ENCODE assay signal across 8 cellular contexts in the genomic region with DNA sequence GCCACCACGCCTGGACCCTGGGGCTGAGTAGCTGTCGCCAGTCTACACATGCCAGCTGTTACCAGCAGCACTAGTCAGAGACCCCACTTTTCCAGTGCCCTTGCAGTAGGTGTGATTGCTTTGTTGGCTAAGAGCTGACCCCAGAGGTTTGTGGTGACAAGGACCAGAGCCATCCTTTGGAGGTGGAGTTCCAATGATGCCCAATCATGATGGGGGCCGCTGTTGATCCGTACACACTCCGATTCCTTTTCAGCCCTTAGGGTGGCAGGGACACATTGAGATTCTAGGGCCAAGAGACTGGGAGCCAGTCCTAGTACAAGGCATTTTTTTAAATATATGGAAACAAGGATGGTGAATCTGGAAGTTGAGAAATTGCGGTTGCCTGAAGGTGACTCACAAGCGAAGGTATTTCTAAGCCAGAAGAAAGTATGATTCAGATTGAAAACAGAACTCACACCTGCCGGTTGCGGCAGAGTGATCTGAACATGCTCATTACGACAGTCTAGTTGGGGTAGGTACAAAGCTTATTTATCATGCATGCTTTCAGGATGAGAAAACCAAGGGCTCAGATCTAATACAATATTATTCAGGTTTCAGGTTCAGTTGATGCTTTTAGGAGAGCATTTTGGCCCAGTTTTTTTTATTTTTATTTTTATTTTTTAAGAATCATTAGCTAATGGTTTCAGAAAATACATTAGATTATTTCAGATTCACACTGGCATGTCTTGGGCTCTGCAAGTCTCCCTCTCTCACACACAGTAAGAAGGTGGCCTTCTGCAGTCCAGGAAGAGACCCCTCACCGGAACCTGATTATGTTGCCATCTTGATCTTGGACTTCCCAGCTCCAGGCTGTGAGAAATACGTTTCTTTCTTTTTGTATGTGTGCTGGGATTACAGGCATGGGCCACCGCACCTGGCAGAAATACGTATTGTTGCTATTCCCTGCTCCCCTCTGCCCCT. TPM values are rescaled to one million over a fixed set of nuclear protein-coding genes. Genes with fewer than 3 reads are reported as not detected.
DNase-seq lines count a peak whose midpoint lies in the region; ATAC-seq and TF ChIP-seq lines count a peak whose summit lies in the region.

No MANE protein-coding gene starts in this region.

- no peak overlapping the region for H4K91ac ChIP-seq in IMR-90 (ENCODE audit: insufficient read depth, low read depth, low read length)

- no peak overlapping the region for H3K4me3 Mint-ChIP-seq in immature natural killer cell

- dilution Hi-C loops in IMR-90 (cut with HindIII; ENCODE audit: low sequenced_read_pairs, unreplicated experiment) = no loop called here

- no peak overlapping the region for H2BK15ac ChIP-seq in IMR-90 (ENCODE audit: low read depth, low read length)

- WGBS in IMR-90 (ENCODE audit: extremely low coverage in 2 of 2, insufficient read length in 1 of 2), 2 experiments = 65% methylated on average over 4 of the region's 14 CpGs; no CpG with 5 or more reads in 1 of the 2 experiments
- 75% methylated on average over 14 of the region's 14 CpGs for WGBS in smooth muscle cell (ENCODE audit: low lambda C conversion rate)

- no peak overlapping the region for H4K5ac ChIP-seq in IMR-90 (ENCODE audit: low read depth, low read length)

- POLR2A ChIA-PET in IMR-90 (lab: Charles Lee; ENCODE audit: unreplicated experiment) = no interaction called here

- DNase-seq in IMR-90 = peak; percentile 82
- DNase-seq in glomerular visceral epithelial cell (ENCODE audit: extremely low spot score) = peak; percentile 89
- no peak for DNase-seq in immature natural killer cell
- no peak for DNase-seq in RPMI8226
- DNase-seq in smooth muscle cell (lab: John Stamatoyannopoulos, UW; ENCODE audit: unreplicated experiment) = no peak
- no peak for DNase-seq in putamen (ENCODE audit: low spot score)

- H3K4me3 ChIP-seq in IMR-90 (ENCODE audit: insufficient read depth, low read depth, low read length) (no peak overlapping the region), smooth muscle cell (no peak overlapping the region)

- peaks cover 9% of the 10 kb centered on the region; the same call in 1 of the 2 replicates for H3K4me1 ChIP-seq in IMR-90 (ENCODE audit: control insufficient read depth, insufficient read depth, low read length)
- no peaks in the 10 kb centered on the region for H3K4me1 ChIP-seq in smooth muscle cell (ENCODE audit: low read depth)

- TF ChIP-seq RAD21 in IMR-90 (IDR thresholded peaks at IDR 0.05; ENCODE audit: low read length) = no peak

- BruUV-seq in IMR-90 (replicated peaks; lab: Mats Ljungman, UMichigan) = no TSS peak

- no peaks in the 10 kb centered on the region for H3K9me3 Mint-ChIP-seq in immature natural killer cell

- H3K4me2 ChIP-seq in IMR-90 (ENCODE audit: low read depth, low read length) = no peak overlapping the region
- no peak overlapping the region for H3K4me2 ChIP-seq in smooth muscle cell

- no peak overlapping the region; the same call in 1 of the 2 replicates for H2AK5ac ChIP-seq in IMR-90 (ENCODE audit: low read depth, low read length)

- H3K36me3 ChIP-seq in IMR-90 (ENCODE audit: control insufficient read depth, insufficient read depth, low read length) (no peaks in the 10 kb centered on the region), smooth muscle cell (ENCODE audit: low read depth) (no peaks in the 10 kb centered on the region)

- H3K27ac ChIP-seq in IMR-90 (ENCODE audit: insufficient read depth, low read length) (no peak overlapping the region), smooth muscle cell (ENCODE audit: low read depth) (no peak overlapping the region)

- no peaks in the 10 kb centered on the region for H3K36me3 Mint-ChIP-seq in immature natural killer cell

- no peak overlapping the region for H2BK5ac ChIP-seq in IMR-90 (ENCODE audit: low read depth, low read length, poor library complexity, severe bottlenecking)

- H3K14ac ChIP-seq in IMR-90 (replicated peaks; ENCODE audit: low read depth, low read length) = no peak overlapping the region

- no peak for TF ChIP-seq POLR2A in IMR-90 (IDR thresholded peaks at IDR 0.05; ENCODE audit: low read depth, low read length)

- peaks cover 0 to 6% (median 2%) of the 10 kb centered on the region in 3 donors for H3K27me3 Mint-ChIP-seq in immature natural killer cell (ENCODE audit: low read depth in 3 of 3)

- intact Hi-C loops in IMR-90 (cut with micrococcal nuclease) = no loop called here

- no peak overlapping the region for H2BK120ac ChIP-seq in IMR-90 (ENCODE audit: low read depth, low read length)

- H3K56ac ChIP-seq in IMR-90 (ENCODE audit: extremely low read depth, insufficient read depth, low read length) = no peak overlapping the region

- ATAC-seq in GM18508 (IDR thresholded peaks at IDR 0.05; ENCODE audit: insufficient read depth, unreplicated experiment) = peak; percentile 95
- peak; percentile 96 for ATAC-seq in GM21786 (IDR thresholded peaks at IDR 0.05; ENCODE audit: unreplicated experiment)
- ATAC-seq in IMR-90 (ENCODE audit: low read depth) = peak; percentile 33; the same call in 1 of the 2 replicates

- no peak overlapping the region for H3K23ac ChIP-seq in IMR-90 (ENCODE audit: low read depth, low read length)

- H2AFZ ChIP-seq in IMR-90 (replicated peaks; ENCODE audit: low read length, poor library complexity) (no peak overlapping the region), smooth muscle cell (ENCODE audit: low read depth) (no peak overlapping the region)

- H3K4ac ChIP-seq in IMR-90 (ENCODE audit: low read depth, low read length) = no peak overlapping the region

- H2AK9ac ChIP-seq in IMR-90 (replicated peaks; ENCODE audit: low read depth, low read length, poor library complexity) = no peak overlapping the region

- peaks cover 3% of the 10 kb centered on the region for H3K79me2 ChIP-seq in smooth muscle cell (ENCODE audit: low read depth)

- H3K9me1 ChIP-seq in IMR-90 (ENCODE audit: insufficient read depth, low read length) = no peaks in the 10 kb centered on the region

- in situ Hi-C loops in IMR-90 (cut with MboI; ENCODE audit: low sequenced_read_pairs) = no loop called here

- H3K27me3 ChIP-seq in IMR-90 (ENCODE audit: control insufficient read depth, insufficient read depth, low read length) (no peaks in the 10 kb centered on the region), smooth muscle cell (ENCODE audit: low read depth) (no peaks in the 10 kb centered on the region)

- TF ChIP-seq CTCF in IMR-90 (conservative IDR thresholded peaks at IDR 0.05; ENCODE audit: low read depth, low read length) = no peak
- TF ChIP-seq CTCF in smooth muscle cell (IDR thresholded peaks at IDR 0.05; ENCODE audit: borderline replicate concordance, insufficient read depth, poor library complexity, severe bottlenecking) = no peak

- 0 out of 2 replicates have a peak overlapping the region, but pooled peaks have one; percentile 12 for H2BK20ac ChIP-seq in IMR-90 (ENCODE audit: low read depth, low read length)

- H3F3A ChIP-seq in smooth muscle cell (ENCODE audit: low read depth) = no peaks in the 10 kb centered on the region

- H3K4me1 Mint-ChIP-seq in immature natural killer cell = peaks cover 13 to 19% of the 10 kb centered on the region in 2 donors

- H3K9me3 ChIP-seq in IMR-90 (ENCODE audit: control insufficient read depth, insufficient read depth, low read length) = peaks cover 2% of the 10 kb centered on the region
- no peaks in the 10 kb centered on the region for H3K9me3 ChIP-seq in smooth muscle cell (replicated peaks; ENCODE audit: low read depth)

- H4K20me1 ChIP-seq in IMR-90 (ENCODE audit: insufficient read depth, low read length) (no peaks in the 10 kb centered on the region), smooth muscle cell (ENCODE audit: low read depth) (no peaks in the 10 kb centered on the region)

- CTCF ChIA-PET in IMR-90 (lab: Yijun Ruan, JAX) = no interaction called here

- H3K9ac ChIP-seq in IMR-90 (ENCODE audit: low read depth, low read length) (no peak overlapping the region), smooth muscle cell (ENCODE audit: low read depth) (no peak overlapping the region)

- no peak overlapping the region for H3K27ac Mint-ChIP-seq in immature natural killer cell

- H3K18ac ChIP-seq in IMR-90 (ENCODE audit: low read depth, low read length) = no peak overlapping the region

- H4K8ac ChIP-seq in IMR-90 (ENCODE audit: low read depth in 2 of 2, low read length in 2 of 2) = no peak overlapping the region

- no peaks in the 10 kb centered on the region for H3K79me1 ChIP-seq in IMR-90 (ENCODE audit: low read depth in 1 of 2, low read length in 2 of 2)

TF ChIP-seq in IMR-90, 13 proteins besides CTCF, POLR2A, EP300 and RAD21 (continues in another document):
- TF ChIP-seq CEBPB (IDR thresholded peaks at IDR 0.05; ENCODE audit: low read depth, low read length) (peak; percentile 51; the same call in 1 of the 2 replicates), RCOR1 (IDR thresholded peaks at IDR 0.05; ENCODE audit: insufficient replicate concordance, low read length) (no peak), FOS (IDR thresholded peaks at IDR 0.05; ENCODE audit: low read depth, low read length) (0 out of 2 replicates have a peak, but pooled peaks have one; percentile 3), MAZ (IDR thresholded peaks at IDR 0.05; ENCODE audit: borderline replicate concordance, low read depth, low read length) (no peak), SMC3 (IDR thresholded peaks at IDR 0.05; ENCODE audit: low read depth, low read length) (no peak), MAFK (IDR thresholded peaks at IDR 0.05; ENCODE audit: low read depth, low read length) (no peak), NFE2L2 (IDR thresholded peaks at IDR 0.05; ENCODE audit: low read depth, low read length) (no peak), BHLHE40 (IDR thresholded peaks at IDR 0.05; ENCODE audit: low read depth, low read length) (no peak), RFX5 (IDR thresholded peaks at IDR 0.05; ENCODE audit: low read depth, low read length) (no peak), CHD1 (IDR thresholded peaks at IDR 0.05; ENCODE audit: low read depth, low read length) (no peak)
- TF ChIP-seq, protein P1, sequence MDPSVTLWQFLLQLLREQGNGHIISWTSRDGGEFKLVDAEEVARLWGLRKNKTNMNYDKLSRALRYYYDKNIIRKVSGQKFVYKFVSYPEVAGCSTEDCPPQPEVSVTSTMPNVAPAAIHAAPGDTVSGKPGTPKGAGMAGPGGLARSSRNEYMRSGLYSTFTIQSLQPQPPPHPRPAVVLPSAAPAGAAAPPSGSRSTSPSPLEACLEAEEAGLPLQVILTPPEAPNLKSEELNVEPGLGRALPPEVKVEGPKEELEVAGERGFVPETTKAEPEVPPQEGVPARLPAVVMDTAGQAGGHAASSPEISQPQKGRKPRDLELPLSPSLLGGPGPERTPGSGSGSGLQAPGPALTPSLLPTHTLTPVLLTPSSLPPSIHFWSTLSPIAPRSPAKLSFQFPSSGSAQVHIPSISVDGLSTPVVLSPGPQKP (IDR thresholded peaks at IDR 0.05; ENCODE audit: borderline replicate concordance, low read depth, low read length) = no peak

RNA-seq across cellular contexts. Expression of gene SHROOM2, which starts 43.4 kb away (rescaled TPM):
- total RNA-seq in IMR-90 (2012; rRNA removed) (8.1 TPM in 2 replicates), smooth muscle cell (6.7 and 8.9 TPM in 2 replicates)
- polyA plus RNA-seq in IMR-90 (2012; rRNA removed) (14.2 and 14.6 TPM in 2 replicates), immature natural killer cell (not detected), smooth muscle cell (4.4 and 5.5 TPM in 2 replicates)
- polyA plus RNA-seq in IMR-90 (2012; cell fraction: cytosol; rRNA removed) = 12.7 and 17.2 TPM in 2 replicates
- 23.2 and 26.5 TPM in 2 replicates for polyA plus RNA-seq in IMR-90 (2012; cell fraction: nucleus; rRNA removed; ENCODE audit: low replicate concordance)

Comparison
In these comparisons a context has a peak if more than half of its experiments do, and no peak if none do; other contexts are left out.
1. ATAC-seq: peak in every context shown above with its lines; median percentile 96 in GM21786; 95 in GM18508; 33 in IMR-90.
2. DNase-seq: peak in IMR-90 (single experiment) and glomerular visceral epithelial cell (single experiment); none in immature natural killer cell (0 of 3), RPMI8226 (single experiment), smooth muscle cell (single experiment) and putamen (single experiment).